ENCODE assay signal across 9 cellular contexts in the genomic region with DNA sequence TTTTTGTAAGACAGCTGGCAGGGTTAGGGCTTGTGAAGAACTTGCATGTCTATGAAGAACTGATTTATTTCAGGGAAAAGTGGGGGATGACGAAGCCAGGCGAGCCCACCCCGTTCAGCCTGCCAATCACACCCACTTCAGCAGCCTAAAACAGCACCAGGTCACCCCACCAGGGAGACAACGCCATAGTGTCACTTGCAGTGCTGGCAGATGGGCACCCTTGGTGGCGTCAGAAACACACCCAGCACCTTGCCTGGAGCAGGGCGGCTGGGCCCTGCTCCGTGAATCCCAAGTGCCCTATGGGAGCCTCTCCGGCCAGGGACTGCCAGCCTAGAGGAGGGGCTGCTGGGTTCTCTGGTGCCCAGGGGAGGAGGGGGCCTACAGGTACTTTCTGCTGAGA. TPM values are rescaled to one million over a fixed set of nuclear protein-coding genes. Genes with fewer than 3 reads are reported as not detected.
A peak's percentile ranks its signal among the peaks of the same experiment; 100 is the strongest.
DNase-seq lines count a peak whose midpoint lies in the region; ATAC-seq and TF ChIP-seq lines count a peak whose summit lies in the region.
"Had no signal": no experiment of that assay in that cellular context is flagged by ENCODE, and none has a peak within 500 bp of the region (broad histone marks: within the 10 kb centered on the region; RNA-seq: fewer than 3 reads in every experiment).

No MANE protein-coding gene starts in this region.

- H3K4me3 Mint-ChIP-seq in activated naive CD4-positive, alpha-beta T cell treated with anti-CD3 and anti-CD28 coated beads for 36 hours, result no peak overlapping the region
- H3K4me3 Mint-ChIP-seq in activated naive CD8-positive, alpha-beta T cell, result peak overlapping the region; percentile 64
- peak overlapping the region; percentile 61 for H3K4me3 Mint-ChIP-seq in memory B cell

- intact Hi-C loops in activated naive CD4-positive, alpha-beta T cell treated with anti-CD3 and anti-CD28 coated beads for 36 hours (cut with micrococcal nuclease), result loop anchor here (10.0 kb wide), 1 partner anchor 271 kb away; the partner anchor contains the start of gene PRKCZ
- intact Hi-C loops in tibial artery (cut with DNase I; ENCODE audit: low total_unique reads), result loop anchor here (10.0 kb wide), 1 partner anchor 111 kb away; the partner anchor contains the start of gene GNB1

- peak overlapping the region; percentile 63 for H3K27ac Mint-ChIP-seq in activated naive CD4-positive, alpha-beta T cell treated with anti-CD3 and anti-CD28 coated beads for 36 hours
- peak overlapping the region; percentile 85 for H3K27ac Mint-ChIP-seq in activated naive CD8-positive, alpha-beta T cell
- peak overlapping the region; percentile 63 for H3K27ac Mint-ChIP-seq in memory B cell

- peak overlapping the region; percentile 64 to 73 for H3K27ac ChIP-seq in tibial artery

- H3K9me3 ChIP-seq in tibial artery, result no peaks in the 10 kb centered on the region

- H3K4me1 Mint-ChIP-seq in activated naive CD4-positive, alpha-beta T cell treated with anti-CD3 and anti-CD28 coated beads for 36 hours (ENCODE audit: low read depth), result peaks cover 39% of the 10 kb centered on the region
- peaks cover 38% of the 10 kb centered on the region for H3K4me1 Mint-ChIP-seq in activated naive CD8-positive, alpha-beta T cell (ENCODE audit: low read depth)
- H3K4me1 Mint-ChIP-seq in memory B cell, result peaks cover 29% of the 10 kb centered on the region

- peak overlapping the region in 1 of 2 donors; percentile 32 for H3K4me3 ChIP-seq in tibial artery

- CTCF ChIA-PET in activated naive CD4-positive, alpha-beta T cell treated with anti-CD3 and anti-CD28 coated beads for 36 hours (lab: Charles Lee), result no interaction called here

- no peak for TF ChIP-seq CTCF in tibial artery (IDR thresholded peaks at IDR 0.05)

- no peaks in the 10 kb centered on the region for H3K9me3 Mint-ChIP-seq in activated naive CD4-positive, alpha-beta T cell treated with anti-CD3 and anti-CD28 coated beads for 36 hours
- H3K9me3 Mint-ChIP-seq in activated naive CD8-positive, alpha-beta T cell (ENCODE audit: low read depth), result no peaks in the 10 kb centered on the region
- no peaks in the 10 kb centered on the region for H3K9me3 Mint-ChIP-seq in memory B cell

- H3K36me3 Mint-ChIP-seq in activated naive CD4-positive, alpha-beta T cell treated with anti-CD3 and anti-CD28 coated beads for 36 hours (ENCODE audit: low read depth), result peaks cover 15% of the 10 kb centered on the region
- H3K36me3 Mint-ChIP-seq in activated naive CD8-positive, alpha-beta T cell, result no peaks in the 10 kb centered on the region
- H3K36me3 Mint-ChIP-seq in memory B cell, result peaks cover 12% of the 10 kb centered on the region

- ATAC-seq in memory B cell (ENCODE audit: low read depth) (no peak), HG02588 (IDR thresholded peaks at IDR 0.05; ENCODE audit: unreplicated experiment) (no peak), GM19467 (IDR thresholded peaks at IDR 0.05; ENCODE audit: unreplicated experiment) (no peak)

- no peaks in the 10 kb centered on the region for H3K27me3 Mint-ChIP-seq in activated naive CD4-positive, alpha-beta T cell treated with anti-CD3 and anti-CD28 coated beads for 36 hours (ENCODE audit: low read depth)
- H3K27me3 Mint-ChIP-seq in activated naive CD8-positive, alpha-beta T cell, result no peaks in the 10 kb centered on the region
- no peaks in the 10 kb centered on the region for H3K27me3 Mint-ChIP-seq in memory B cell

- no peaks in the 10 kb centered on the region for H3K27me3 ChIP-seq in tibial artery

- H3K4me1 ChIP-seq in tibial artery, result peaks cover 8 to 49% (median 42%) of the 10 kb centered on the region in 4 donors

- peaks cover 30 to 41% (median 36%) of the 10 kb centered on the region in 3 donors for H3K36me3 ChIP-seq in tibial artery

- no peak for DNase-seq in activated naive CD4-positive, alpha-beta T cell treated with anti-CD3 and anti-CD28 coated beads for 36 hours
- no peak for DNase-seq in activated naive CD4-positive, alpha-beta T cell (lab: John Stamatoyannopoulos, UW)
- DNase-seq in memory B cell (ENCODE audit: low spot score in 2 of 2) (no peak), tibial artery (no peak), C1 segment of cervical spinal cord (lab: John Stamatoyannopoulos, UW) (no peak)
- DNase-seq: NCI-H2171 had no signal

RNA-seq across cellular contexts. Expression of gene NADK, which starts 5.0 kb away (rescaled TPM):
- total RNA-seq in activated naive CD4-positive, alpha-beta T cell treated with anti-CD3 and anti-CD28 coated beads for 36 hours, result 10 to 100 TPM; 42.1 to 43.6 TPM

RNA-seq across cellular contexts. Expression of gene CDK11A, which starts 59.2 kb away (rescaled TPM):
- 10 to 100 TPM; 58.0 to 60.3 TPM for total RNA-seq in activated naive CD4-positive, alpha-beta T cell treated with anti-CD3 and anti-CD28 coated beads for 36 hours
